ENCODE assay signal across 12 cellular contexts in the genomic region with DNA sequence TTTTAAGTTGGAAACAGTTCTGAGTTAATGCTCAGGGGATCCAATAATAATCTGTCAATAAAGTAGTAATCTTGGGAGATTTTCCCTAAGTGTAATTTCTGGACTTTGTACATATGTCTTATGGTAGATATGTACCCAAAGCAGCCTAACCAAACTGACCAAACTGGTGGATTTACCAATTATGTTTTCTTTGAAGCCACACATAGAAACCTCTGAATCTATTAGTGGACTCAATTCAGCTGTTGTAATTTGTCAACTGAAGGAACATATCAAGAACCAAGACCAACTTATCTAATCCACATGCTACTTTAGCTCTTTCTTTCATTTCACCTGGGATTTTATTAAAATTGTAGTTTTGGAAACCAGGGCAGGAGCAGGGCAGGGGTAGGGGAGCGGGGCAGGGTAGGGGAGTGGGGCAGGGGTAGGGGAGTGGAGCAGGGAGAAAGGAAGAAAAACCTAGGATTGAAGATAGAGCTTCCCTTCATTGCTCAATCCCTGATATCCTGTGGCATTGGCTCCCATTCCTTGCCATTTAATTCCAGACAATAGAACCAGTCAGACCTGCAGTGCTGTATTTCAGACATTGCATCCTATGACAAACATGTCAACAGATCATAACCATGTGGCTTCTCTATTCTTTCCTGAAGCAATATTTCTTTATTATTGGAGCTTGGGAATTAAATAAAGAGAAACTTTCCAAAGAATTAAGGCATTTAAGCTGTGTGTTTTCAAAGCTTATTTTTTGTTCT.
A peak's percentile ranks its signal among the peaks of the same experiment; 100 is the strongest.
DNase-seq lines count a peak whose midpoint lies in the region; ATAC-seq, FAIRE-seq and TF ChIP-seq lines count a peak whose summit lies in the region.
"Had no signal": no experiment of that assay in that cellular context is flagged by ENCODE, and none has a peak within 500 bp of the region (broad histone marks: within the 10 kb centered on the region; RNA-seq: fewer than 3 reads in every experiment).

No MANE protein-coding gene starts in this region.

- H3K27ac ChIP-seq in skin epidermis = peak overlapping the region in 18 of 21 experiments; percentile 4 to 80 (median 58)
- no peak overlapping the region for H3K27ac ChIP-seq in HepG2 (ENCODE audit: extremely low read length, insufficient read depth, low read length)
- H3K27ac ChIP-seq: 22Rv1 had no signal

- ATAC-seq in HG03159 (IDR thresholded peaks at IDR 0.05; ENCODE audit: unreplicated experiment) = peak; percentile 24
- ATAC-seq in HepG2 = no peak

- H3K4me1 ChIP-seq in HepG2 (ENCODE audit: insufficient read depth, low read length) = no peaks in the 10 kb centered on the region
- H3K4me1 ChIP-seq: ascending aorta had no signal

- intact Hi-C loops in HepG2 (cut with micrococcal nuclease; ENCODE audit: unreplicated experiment) = no loop called here

- H3K36me3 ChIP-seq in bronchial epithelial cell (ENCODE audit: control insufficient read depth, insufficient read depth, low read length) = no peaks in the 10 kb centered on the region
- no peaks in the 10 kb centered on the region for H3K36me3 ChIP-seq in HepG2 (replicated peaks in 1 of 2; ENCODE audit: control insufficient read depth in 1 of 2, insufficient read depth in 2 of 2, low read length in 2 of 2)
- H3K36me3 ChIP-seq: ascending aorta had no signal

- no peaks in the 10 kb centered on the region for H3K79me2 ChIP-seq in HepG2 (ENCODE audit: insufficient read depth, low read length)

- 6% methylated on average over 1 of the region's 1 CpG for WGBS in HepG2 (ENCODE audit: low lambda C conversion rate)

- H3K27me3 ChIP-seq in bronchial epithelial cell (ENCODE audit: control insufficient read depth, insufficient read depth, low read length) = no peaks in the 10 kb centered on the region
- no peaks in the 10 kb centered on the region; a peak in 1 of 5 replicates for H3K27me3 ChIP-seq in HepG2 (ENCODE audit: control insufficient read depth in 1 of 2, insufficient read depth in 2 of 2, low read length in 2 of 2)
- H3K27me3 ChIP-seq: ascending aorta had no signal

- H4K20me1 ChIP-seq in HepG2 (ENCODE audit: insufficient read depth, low read length) = no peaks in the 10 kb centered on the region

- H2AFZ ChIP-seq in HepG2 (ENCODE audit: low read length) = no peak overlapping the region

- TF ChIP-seq EP300 in HepG2 (IDR thresholded peaks at IDR 0.05; ENCODE audit: low read depth in 2 of 2, low read length in 2 of 2) = no peak
- no peak for TF ChIP-seq EP300 in HepG2 (CRISPR knock-in tag; IDR thresholded peaks at IDR 0.05; ENCODE audit: borderline replicate concordance)

- no peak overlapping the region for H3K4me3 ChIP-seq in bronchial epithelial cell (ENCODE audit: low read depth, low read length)
- H3K4me3 ChIP-seq in skin epidermis = no peak overlapping the region
- no peak overlapping the region for H3K4me3 ChIP-seq in HepG2 (replicated peaks in 1 of 3; ENCODE audit: insufficient read depth in 1 of 3, low read depth in 2 of 3, low read length in 3 of 3)
- H3K4me3 ChIP-seq: ascending aorta had no signal

- H3K4me2 ChIP-seq in HepG2 (ENCODE audit: low read depth, low read length) = no peak overlapping the region

- FAIRE-seq in bronchial epithelial cell (lab: Jason Lieb, UNC) = no peak
- FAIRE-seq in HepG2 (lab: Jason Lieb, UNC) = no peak
- FAIRE-seq: G401.6 had no signal

- in situ Hi-C loops in HepG2 (cut with HindIII; ENCODE audit: extremely low pct_ligation_motif_present, low pct_unique_long_range_greater_than_20kb) = no loop called here

- POLR2A ChIA-PET in HepG2 (lab: Yijun Ruan, JAX) = no interaction called here

- CTCF ChIA-PET in HepG2 (lab: Yijun Ruan, JAX; ENCODE audit: low intra/inter-chr PET ratio, low total read pairs) = no interaction called here

- TF ChIP-seq POLR2A in HepG2 (IDR thresholded peaks at IDR 0.05; ENCODE audit: insufficient read depth in 1 of 2, low read depth in 2 of 2, low read length in 2 of 2) = no peak

- TF ChIP-seq RAD21 in HepG2 (CRISPR knock-in tag; IDR thresholded peaks at IDR 0.05) = no peak

- no peak for TF ChIP-seq CTCF in bronchial epithelial cell (IDR thresholded peaks at IDR 0.05; ENCODE audit: insufficient read depth, low read length, severe bottlenecking)
- no peak for TF ChIP-seq CTCF in HepG2 (CRISPR knock-in tag; IDR thresholded peaks at IDR 0.05)

- no TSS peak for BruUV-seq in HepG2 (replicated peaks; lab: Mats Ljungman, UMichigan)

- DNase-seq in DMS79 treated with DMSO at 0.1 percent for 48 hours (lab: John Stamatoyannopoulos, UW) = peak; percentile 57
- DNase-seq in DMS79 (lab: John Stamatoyannopoulos, UW) = no peak
- peak; percentile 85 for DNase-seq in bronchial epithelial cell (ENCODE audit: low read depth)
- no peak for DNase-seq in HepG2 (ENCODE audit: low spot score)
- no peak for DNase-seq in NCI-H1417 treated with DMSO at 0.1 percent for 48 hours (lab: John Stamatoyannopoulos, UW)
- DNase-seq in amygdala (lab: John Stamatoyannopoulos, UW) = no peak
- DNase-seq: NCI-H1694 treated with DMSO at 0.1 percent for 48 hours had no signal

- no peak overlapping the region for H3K9ac ChIP-seq in HepG2 (ENCODE audit: insufficient read depth, low read depth, low read length)

- no peaks in the 10 kb centered on the region for H3K9me3 ChIP-seq in HepG2 (ENCODE audit: low read length)
- H3K9me3 ChIP-seq: ascending aorta had no signal

TF ChIP-seq in HepG2, 621 proteins besides CTCF, POLR2A, EP300 and RAD21:
- TF ChIP-seq HDAC6 (IDR thresholded peaks at IDR 0.05; ENCODE audit: low read depth, low read length) = no peak
- TF ChIP-seq BRD4 (CRISPR knock-in tag; IDR thresholded peaks at IDR 0.05) = no peak
- TF ChIP-seq, protein P1, sequence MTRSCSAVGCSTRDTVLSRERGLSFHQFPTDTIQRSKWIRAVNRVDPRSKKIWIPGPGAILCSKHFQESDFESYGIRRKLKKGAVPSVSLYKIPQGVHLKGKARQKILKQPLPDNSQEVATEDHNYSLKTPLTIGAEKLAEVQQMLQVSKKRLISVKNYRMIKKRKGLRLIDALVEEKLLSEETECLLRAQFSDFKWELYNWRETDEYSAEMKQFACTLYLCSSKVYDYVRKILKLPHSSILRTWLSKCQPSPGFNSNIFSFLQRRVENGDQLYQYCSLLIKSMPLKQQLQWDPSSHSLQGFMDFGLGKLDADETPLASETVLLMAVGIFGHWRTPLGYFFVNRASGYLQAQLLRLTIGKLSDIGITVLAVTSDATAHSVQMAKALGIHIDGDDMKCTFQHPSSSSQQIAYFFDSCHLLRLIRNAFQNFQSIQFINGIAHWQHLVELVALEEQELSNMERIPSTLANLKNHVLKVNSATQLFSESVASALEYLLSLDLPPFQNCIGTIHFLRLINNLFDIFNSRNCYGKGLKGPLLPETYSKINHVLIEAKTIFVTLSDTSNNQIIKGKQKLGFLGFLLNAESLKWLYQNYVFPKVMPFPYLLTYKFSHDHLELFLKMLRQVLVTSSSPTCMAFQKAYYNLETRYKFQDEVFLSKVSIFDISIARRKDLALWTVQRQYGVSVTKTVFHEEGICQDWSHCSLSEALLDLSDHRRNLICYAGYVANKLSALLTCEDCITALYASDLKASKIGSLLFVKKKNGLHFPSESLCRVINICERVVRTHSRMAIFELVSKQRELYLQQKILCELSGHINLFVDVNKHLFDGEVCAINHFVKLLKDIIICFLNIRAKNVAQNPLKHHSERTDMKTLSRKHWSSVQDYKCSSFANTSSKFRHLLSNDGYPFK (CRISPR knock-in tag; IDR thresholded peaks at IDR 0.05; ENCODE audit: borderline replicate concordance) = no peak
- no peak for TF ChIP-seq SSRP1 (CRISPR knock-in tag; IDR thresholded peaks at IDR 0.05)
- no peak for TF ChIP-seq MBNL3 (CRISPR knock-in tag; conservative IDR thresholded peaks at IDR 0.05)
- no peak for TF ChIP-seq SRY (CRISPR knock-in tag; IDR thresholded peaks at IDR 0.05)
- TF ChIP-seq RFXANK (CRISPR knock-in tag; IDR thresholded peaks at IDR 0.05) = no peak
TF ChIP-seq in HepG2: peak in this region for 0.

Comparison
In these comparisons a context has a peak if more than half of its experiments do, and no peak if none do; other contexts are left out.
1. DNase-seq: peak in DMS79 treated with DMSO at 0.1 percent for 48 hours (single experiment) and bronchial epithelial cell (single experiment); none in DMS79 (single experiment), HepG2 (single experiment), NCI-H1417 treated with DMSO at 0.1 percent for 48 hours (single experiment) and amygdala (0 of 56).